22 cellular contexts compared by ENCODE assay signal in genomic region chr5:10461041-10461440, GRCh38. TPM values are rescaled to one million over a fixed set of nuclear protein-coding genes. Genes with fewer than 3 reads are reported as not detected.
"Had no signal": no experiment of that assay in that cellular context is flagged by ENCODE, and none has a peak within 500 bp of the region (broad histone marks: within the 10 kb centered on the region; RNA-seq: fewer than 3 reads in every experiment).

No MANE protein-coding gene starts in this region.

- DNase-seq: activated B cell treated with CpG ODN at 0.5 μM for 24 hours; activated CD4-positive, alpha-beta T cell treated with anti-CD3 and anti-CD28 coated beads for 1 hour; activated CD4-positive, alpha-beta T cell treated with anti-CD3 and anti-CD28 coated beads, Interleukin-2, amount 10 ng/mL, durations not matched to agents 24 days and 14 days; activated CD4-positive, alpha-beta T cell treated with anti-CD3 and anti-CD28 coated beads, Interleukin-2, amount 50 U/mL, for 48 hours; activated CD8-positive, alpha-beta memory T cell treated with anti-CD3 and anti-CD28 coated beads, Interleukin-2, amount 10 ng/mL, durations not matched to agents 7 days and 5 days; activated gamma-delta T cell; activated naive CD4-positive, alpha-beta T cell treated with anti-CD3 and anti-CD28 coated beads for 36 hours; activated T-cell treated with anti-CD3 and anti-CD28 coated beads, Interleukin-2, amount 50 U/mL, for 4 hours; KG1; NCI-H1092; NCI-H1417; NCI-H2107; NCI-H510A treated with DMSO at 0.1 percent for 48 hours; NK-92 treated with Interleukin-12 subunit alpha and Interleukin-12 subunit beta, amount 100 ng/mL, for 24 hours; SHP77 treated with DMSO at 0.1 percent for 48 hours had no signal

- ATAC-seq: activated CD8-positive, alpha-beta memory T cell treated with anti-CD3 and anti-CD28 coated beads, Interleukin-2, amount 10 ng/mL, durations not matched to agents 7 days and 5 days; activated T-cell treated with anti-CD3 and anti-CD28 coated beads, Interleukin-2, amount 50 U/mL, for 4 hours; activated T-helper 17 cell treated with anti-CD3 and anti-CD28 coated beads, Interleukin-2, amount 50 U/mL, for 72 hours had no signal

- H3K27ac Mint-ChIP-seq: activated B cell treated with CpG ODN at 0.5 μM for 24 hours; activated CD4-positive, alpha-beta T cell treated with anti-CD3 and anti-CD28 coated beads, Interleukin-2, amount 10 ng/mL, durations not matched to agents 24 days and 14 days; activated CD8-positive, alpha-beta memory T cell treated with anti-CD3 and anti-CD28 coated beads, Interleukin-2, amount 10 ng/mL, durations not matched to agents 7 days and 5 days; activated naive CD4-positive, alpha-beta T cell treated with anti-CD3 and anti-CD28 coated beads for 36 hours; activated naive CD8-positive, alpha-beta T cell; activated T-helper 17 cell treated with anti-CD3 and anti-CD28 coated beads, Interleukin-2, amount 50 U/mL, for 72 hours; T-helper 1 cell treated with Interleukin-12 subunit alpha and Interleukin-12 subunit beta and Interleukin-4 antibody, amounts not matched to agents 30 μg/mL and 1 μg/mL, for 36 hours had no signal

- H3K4me3 Mint-ChIP-seq: activated B cell treated with CpG ODN at 0.5 μM for 24 hours; activated CD4-positive, alpha-beta T cell treated with anti-CD3 and anti-CD28 coated beads, Interleukin-2, amount 10 ng/mL, durations not matched to agents 24 days and 14 days; activated CD8-positive, alpha-beta memory T cell treated with anti-CD3 and anti-CD28 coated beads, Interleukin-2, amount 10 ng/mL, durations not matched to agents 7 days and 5 days; activated naive CD4-positive, alpha-beta T cell treated with anti-CD3 and anti-CD28 coated beads for 36 hours; activated naive CD8-positive, alpha-beta T cell; activated T-cell treated with anti-CD3 and anti-CD28 coated beads, Interleukin-2, amount 50 U/mL, for 4 hours; activated T-helper 17 cell treated with anti-CD3 and anti-CD28 coated beads, Interleukin-2, amount 50 U/mL, for 72 hours; brain; T-helper 1 cell treated with Interleukin-12 subunit alpha and Interleukin-12 subunit beta and Interleukin-4 antibody, amounts not matched to agents 30 μg/mL and 1 μg/mL, for 36 hours had no signal

- H3K4me1 Mint-ChIP-seq: activated B cell treated with CpG ODN at 0.5 μM for 24 hours; activated CD8-positive, alpha-beta memory T cell treated with anti-CD3 and anti-CD28 coated beads, Interleukin-2, amount 10 ng/mL, durations not matched to agents 7 days and 5 days; activated T-helper 17 cell treated with anti-CD3 and anti-CD28 coated beads, Interleukin-2, amount 50 U/mL, for 72 hours had no signal

- H3K27me3 ChIP-seq: cardiac muscle cell had no signal

- H3K36me3 ChIP-seq: cardiac muscle cell had no signal

- FAIRE-seq: astrocyte, RCC 7860 had no signal

- H3K4me3 ChIP-seq: cardiac muscle cell had no signal

- H3K9me3 Mint-ChIP-seq: activated B cell treated with CpG ODN at 0.5 μM for 24 hours; activated CD4-positive, alpha-beta T cell treated with anti-CD3 and anti-CD28 coated beads, Interleukin-2, amount 10 ng/mL, durations not matched to agents 24 days and 14 days; activated naive CD4-positive, alpha-beta T cell treated with anti-CD3 and anti-CD28 coated beads for 36 hours; activated T-cell treated with anti-CD3 and anti-CD28 coated beads, Interleukin-2, amount 50 U/mL, for 4 hours; activated T-helper 17 cell treated with anti-CD3 and anti-CD28 coated beads, Interleukin-2, amount 50 U/mL, for 72 hours; T-helper 1 cell treated with Interleukin-12 subunit alpha and Interleukin-12 subunit beta and Interleukin-4 antibody, amounts not matched to agents 30 μg/mL and 1 μg/mL, for 36 hours had no signal

- H3K27me3 Mint-ChIP-seq: activated naive CD8-positive, alpha-beta T cell; activated T-helper 17 cell treated with anti-CD3 and anti-CD28 coated beads, Interleukin-2, amount 50 U/mL, for 72 hours had no signal

- H3K36me3 Mint-ChIP-seq: activated CD8-positive, alpha-beta memory T cell treated with anti-CD3 and anti-CD28 coated beads, Interleukin-2, amount 10 ng/mL, durations not matched to agents 7 days and 5 days; activated naive CD8-positive, alpha-beta T cell; brain had no signal

- H3K27ac ChIP-seq: cardiac muscle cell had no signal

RNA-seq across cellular contexts. Expression of gene ROPN1L, which starts 19.4 kb away (rescaled TPM):
- total RNA-seq: activated CD4-positive, alpha-beta T cell treated with anti-CD3 and anti-CD28 coated beads, Interleukin-2, amount 10 ng/mL, durations not matched to agents 24 days and 14 days; activated naive CD4-positive, alpha-beta T cell treated with anti-CD3 and anti-CD28 coated beads for 36 hours had no signal
